Comparison of ENCODE assay signal across 1 cellular context in the genomic region with DNA sequence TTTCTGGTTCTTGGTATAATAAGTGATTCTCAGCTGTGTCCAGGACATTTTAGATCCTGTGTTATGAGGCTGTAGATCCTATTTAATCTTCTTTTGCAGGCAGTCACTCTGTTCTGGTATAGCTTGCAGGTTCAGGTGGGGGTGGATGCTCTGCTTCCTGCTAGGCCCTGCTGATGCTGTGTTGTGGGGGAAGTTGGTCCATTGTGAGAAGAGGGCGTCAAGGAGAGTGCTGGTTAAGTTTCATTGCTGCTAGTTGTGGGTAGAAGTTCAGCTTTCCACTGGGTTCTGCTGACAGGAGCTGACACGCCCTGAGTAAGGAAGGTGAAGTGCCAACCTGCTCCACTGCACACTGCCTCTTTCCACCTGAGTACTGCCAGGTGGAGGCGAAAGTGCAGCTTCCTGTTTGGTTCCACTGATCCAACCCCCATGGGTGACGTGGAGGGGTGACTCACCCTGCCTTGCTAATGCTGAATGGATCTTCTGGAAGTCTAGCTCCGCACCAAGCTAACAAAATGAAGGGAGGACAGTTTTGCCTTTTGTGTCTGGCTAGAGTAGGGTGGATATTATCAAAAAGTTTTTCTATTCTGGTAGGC.
TF ChIP-seq lines count a peak whose summit lies in the region.

No MANE protein-coding gene starts in this region.

TF ChIP-seq in HepG2, 621 proteins besides CTCF, POLR2A, EP300 and RAD21:
- TF ChIP-seq ETV5 (CRISPR knock-in tag; IDR thresholded peaks at IDR 0.05; ENCODE audit: borderline replicate concordance) (no peak), SALL2 (CRISPR knock-in tag; IDR thresholded peaks at IDR 0.05) (no peak), HNRNPH1 (optimal IDR thresholded peaks at IDR 0.05; ENCODE audit: low read depth, low read length) (no peak), THRA (CRISPR knock-in tag; IDR thresholded peaks at IDR 0.05; ENCODE audit: borderline replicate concordance) (no peak), HNRNPLL (IDR thresholded peaks at IDR 0.05; ENCODE audit: low read depth, low read length, poor library complexity, severe bottlenecking) (no peak), ZFP41 (CRISPR knock-in tag; IDR thresholded peaks at IDR 0.05; ENCODE audit: borderline replicate concordance) (no peak), ZNF549 (CRISPR knock-in tag; IDR thresholded peaks at IDR 0.05) (no peak), MED13 (CRISPR knock-in tag; IDR thresholded peaks at IDR 0.05) (no peak), ZNF282 (IDR thresholded peaks at IDR 0.05; ENCODE audit: partially characterized antibody) (no peak), ZNF30 (CRISPR knock-in tag; IDR thresholded peaks at IDR 0.05) (no peak), MTF2 (CRISPR knock-in tag; IDR thresholded peaks at IDR 0.05; ENCODE audit: borderline replicate concordance) (no peak), ZNF234 (CRISPR knock-in tag; conservative IDR thresholded peaks at IDR 0.05) (no peak), TCF7 (IDR thresholded peaks at IDR 0.05; ENCODE audit: low read depth) (no peak)
- TF ChIP-seq, protein P1, sequence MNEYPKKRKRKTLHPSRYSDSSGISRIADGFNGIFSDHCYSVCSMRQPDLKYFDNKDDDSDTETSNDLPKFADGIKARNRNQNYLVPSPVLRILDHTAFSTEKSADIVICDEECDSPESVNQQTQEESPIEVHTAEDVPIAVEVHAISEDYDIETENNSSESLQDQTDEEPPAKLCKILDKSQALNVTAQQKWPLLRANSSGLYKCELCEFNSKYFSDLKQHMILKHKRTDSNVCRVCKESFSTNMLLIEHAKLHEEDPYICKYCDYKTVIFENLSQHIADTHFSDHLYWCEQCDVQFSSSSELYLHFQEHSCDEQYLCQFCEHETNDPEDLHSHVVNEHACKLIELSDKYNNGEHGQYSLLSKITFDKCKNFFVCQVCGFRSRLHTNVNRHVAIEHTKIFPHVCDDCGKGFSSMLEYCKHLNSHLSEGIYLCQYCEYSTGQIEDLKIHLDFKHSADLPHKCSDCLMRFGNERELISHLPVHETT (CRISPR knock-in tag; conservative IDR thresholded peaks at IDR 0.05) = no peak
- TF ChIP-seq, protein P2, sequence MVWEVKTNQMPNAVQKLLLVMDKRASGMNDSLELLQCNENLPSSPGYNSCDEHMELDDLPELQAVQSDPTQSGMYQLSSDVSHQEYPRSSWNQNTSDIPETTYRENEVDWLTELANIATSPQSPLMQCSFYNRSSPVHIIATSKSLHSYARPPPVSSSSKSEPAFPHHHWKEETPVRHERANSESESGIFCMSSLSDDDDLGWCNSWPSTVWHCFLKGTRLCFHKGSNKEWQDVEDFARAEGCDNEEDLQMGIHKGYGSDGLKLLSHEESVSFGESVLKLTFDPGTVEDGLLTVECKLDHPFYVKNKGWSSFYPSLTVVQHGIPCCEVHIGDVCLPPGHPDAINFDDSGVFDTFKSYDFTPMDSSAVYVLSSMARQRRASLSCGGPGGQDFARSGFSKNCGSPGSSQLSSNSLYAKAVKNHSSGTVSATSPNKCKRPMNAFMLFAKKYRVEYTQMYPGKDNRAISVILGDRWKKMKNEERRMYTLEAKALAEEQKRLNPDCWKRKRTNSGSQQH (CRISPR knock-in tag; IDR thresholded peaks at IDR 0.05; ENCODE audit: low read depth) = no peak
